1 cellular context compared by ENCODE assay signal in genomic region chr19:1364070-1364719, GRCh38.
TF ChIP-seq lines count a peak whose summit lies in the region.

No MANE protein-coding gene starts in this region.

TF ChIP-seq in HCT116, 20 proteins besides CTCF, POLR2A, EP300 and RAD21:
- no peak for TF ChIP-seq SP1 (IDR thresholded peaks at IDR 0.05; ENCODE audit: low read depth)
- TF ChIP-seq EGR1 (IDR thresholded peaks at IDR 0.05; ENCODE audit: low read depth), result no peak
- no peak for TF ChIP-seq CEBPB (IDR thresholded peaks at IDR 0.05; ENCODE audit: low read depth)
- TF ChIP-seq MAX (IDR thresholded peaks at IDR 0.05), result no peak
- no peak for TF ChIP-seq POLR2AphosphoS5 (IDR thresholded peaks at IDR 0.05; ENCODE audit: low read depth, low read length)
- TF ChIP-seq EZH2phosphoT487 (IDR thresholded peaks at IDR 0.05; ENCODE audit: borderline replicate concordance), result no peak
- no peak for TF ChIP-seq ZFX (IDR thresholded peaks at IDR 0.05)
- no peak for TF ChIP-seq YY1 (IDR thresholded peaks at IDR 0.05; ENCODE audit: extremely low read depth, insufficient replicate concordance, low read depth, low read length)
- TF ChIP-seq ZBTB33 (IDR thresholded peaks at IDR 0.05; ENCODE audit: extremely low read depth, insufficient replicate concordance, low read length), result no peak
- TF ChIP-seq FOSL1 (IDR thresholded peaks at IDR 0.05; ENCODE audit: low read depth), result no peak
- TF ChIP-seq TCF7L2 (IDR thresholded peaks at IDR 0.05; ENCODE audit: borderline replicate concordance, extremely low read depth, insufficient read depth, insufficient read length), result no peak
- TF ChIP-seq ELF1 (IDR thresholded peaks at IDR 0.05; ENCODE audit: borderline replicate concordance, low read depth), result no peak
- TF ChIP-seq CBX3 (IDR thresholded peaks at IDR 0.05; ENCODE audit: low read depth), result no peak
- no peak for TF ChIP-seq REST (IDR thresholded peaks at IDR 0.05; ENCODE audit: low read depth)
- TF ChIP-seq SIN3A (IDR thresholded peaks at IDR 0.05; ENCODE audit: low read depth), result no peak
- no peak for TF ChIP-seq ZNF274 (IDR thresholded peaks at IDR 0.05; ENCODE audit: low read depth, low read length)
